13 cellular contexts compared by ENCODE assay signal in genomic region chr2:231425811-231426703, GRCh38. TPM values are rescaled to one million over a fixed set of nuclear protein-coding genes. Genes with fewer than 3 reads are reported as not detected.
DNase-seq lines count a peak whose midpoint lies in the region; ATAC-seq and TF ChIP-seq lines count a peak whose summit lies in the region.
"Had no signal": no experiment of that assay in that cellular context is flagged by ENCODE, and none has a peak within 500 bp of the region (broad histone marks: within the 10 kb centered on the region; RNA-seq: fewer than 3 reads in every experiment).

No MANE protein-coding gene starts in this region.

- WGBS in mammary epithelial cell (ENCODE audit: low coverage, missing lambda C conversion rate) = 85% methylated on average over 19 of the region's 21 CpGs

- H3K36me3 Mint-ChIP-seq in GM23338 (ENCODE audit: low read depth) (no peaks in the 10 kb centered on the region; the same call in 2 of the 3 replicates), osteocyte (ENCODE audit: unreplicated experiment) (no peaks in the 10 kb centered on the region)

- in situ Hi-C loops in mammary epithelial cell (cut with MboI; ENCODE audit: low sequenced_read_pairs in 2 of 2) = no loop called here

- H3K79me2 ChIP-seq in GM23338 (replicated peaks; ENCODE audit: insufficient read depth) = no peaks in the 10 kb centered on the region
- no peaks in the 10 kb centered on the region for H3K79me2 ChIP-seq in mammary epithelial cell (ENCODE audit: insufficient read depth, low read length)

- BruUV-seq in mammary epithelial cell (replicated peaks; lab: Mats Ljungman, UMichigan) = no TSS peak

- H3K4me1 Mint-ChIP-seq in GM23338 (peaks cover 21% of the 10 kb centered on the region), osteocyte (ENCODE audit: unreplicated experiment) (no peaks in the 10 kb centered on the region)

- H4K20me1 ChIP-seq in GM23338 (replicated peaks; ENCODE audit: insufficient read depth) (no peaks in the 10 kb centered on the region), mammary epithelial cell (ENCODE audit: insufficient read depth, low read length) (no peaks in the 10 kb centered on the region)

- 0 out of 2 replicates have a peak, but pooled peaks cover 6% of the 10 kb centered on the region for H3F3A ChIP-seq in GM23338 (replicated peaks; ENCODE audit: low read depth)

- CTCF ChIA-PET in mammary epithelial cell (lab: Charles Lee; ENCODE audit: low non-redundant PET) = interaction anchor here (0.6 kb wide), 1 partner anchor 51 kb away, joined by 5 read pairs; no protein-coding TSS in a partner anchor

- H3K36me3 ChIP-seq in GM23338 (ENCODE audit: insufficient read depth) (no peaks in the 10 kb centered on the region), mammary epithelial cell (ENCODE audit: insufficient read depth, low read length) (no peaks in the 10 kb centered on the region)
- H3K36me3 ChIP-seq: gastroesophageal sphincter had no signal

- peaks cover 10% of the 10 kb centered on the region; the same call in 1 of the 2 replicates for H3K9me2 ChIP-seq in GM23338 (ENCODE audit: insufficient read depth)

- dilution Hi-C loops in mammary epithelial cell (cut with HindIII; ENCODE audit: low sequenced_read_pairs) = loop anchor here (5.0 kb wide), 2 partner anchors 104 to 319 kb away; no protein-coding TSS in a partner anchor

- H3K4me2 ChIP-seq in GM23338 (no peak overlapping the region), mammary epithelial cell (ENCODE audit: insufficient read depth, low read depth, low read length) (no peak overlapping the region)

- peaks cover 18% of the 10 kb centered on the region for H3K27me3 Mint-ChIP-seq in GM23338 (ENCODE audit: insufficient read depth, low read depth, poor library complexity)
- H3K27me3 Mint-ChIP-seq in osteocyte (ENCODE audit: unreplicated experiment) = no peaks in the 10 kb centered on the region

- no peak overlapping the region for H2AFZ ChIP-seq in GM23338
- H2AFZ ChIP-seq in mammary epithelial cell (ENCODE audit: low read depth, low read length) = no peak overlapping the region

- H3K9me3 Mint-ChIP-seq in GM23338 = peaks cover 1% of the 10 kb centered on the region; the same call in 1 of the 3 replicates
- H3K9me3 Mint-ChIP-seq in osteocyte (ENCODE audit: unreplicated experiment) = peaks cover 2% of the 10 kb centered on the region

- H3K9ac ChIP-seq in mammary epithelial cell (ENCODE audit: insufficient read depth, low read length) = no peak overlapping the region

- H3K4me3 ChIP-seq in GM23338 (no peak overlapping the region), mammary epithelial cell (replicated peaks in 1 of 3; ENCODE audit: insufficient read depth in 1 of 3, low read depth in 2 of 3, low read length in 3 of 3) (no peak overlapping the region)
- H3K4me3 ChIP-seq: gastroesophageal sphincter had no signal

- TF ChIP-seq CTCF in GM23338 (conservative IDR thresholded peaks at IDR 0.05; ENCODE audit: low read depth in 2 of 2) = no peak
- no peak for TF ChIP-seq CTCF in mammary epithelial cell (conservative IDR thresholded peaks at IDR 0.05 in 1 of 2, IDR thresholded peaks at IDR 0.05 in 1 of 2; ENCODE audit: extremely low read depth in 1 of 2, insufficient read depth in 1 of 2, low read depth in 1 of 2, low read length in 2 of 2)
- TF ChIP-seq CTCF in osteocyte (IDR thresholded peaks at IDR 0.05) = no peak

- H3K27ac Mint-ChIP-seq in GM23338 (no peak overlapping the region), osteocyte (ENCODE audit: unreplicated experiment) (no peak overlapping the region)

- H3K27me3 ChIP-seq in GM23338 (ENCODE audit: insufficient read depth) = no peaks in the 10 kb centered on the region
- H3K27me3 ChIP-seq in mammary epithelial cell (ENCODE audit: insufficient read depth, low read length) = no peaks in the 10 kb centered on the region
- H3K27me3 ChIP-seq: gastroesophageal sphincter had no signal

- H3K4me1 ChIP-seq in GM23338 (ENCODE audit: insufficient read depth) = no peaks in the 10 kb centered on the region
- H3K4me1 ChIP-seq in mammary epithelial cell (ENCODE audit: insufficient read depth, low read length) = no peaks in the 10 kb centered on the region
- H3K4me1 ChIP-seq: gastroesophageal sphincter had no signal

- peaks cover 3% of the 10 kb centered on the region for H3K9me3 ChIP-seq in mammary epithelial cell (replicated peaks; ENCODE audit: insufficient read depth, low read length)
- H3K9me3 ChIP-seq: gastroesophageal sphincter had no signal

- intact Hi-C loops in mammary epithelial cell (cut with micrococcal nuclease) = no loop called here

- peak; percentile 25 for DNase-seq in GM23338 (ENCODE audit: low spot score)
- peak in 4 of 5 donors; percentile 26 to 66 (median 49) for DNase-seq in T-helper 1 cell
- DNase-seq in mammary epithelial cell = peak; percentile 58
- peak; percentile 36 for DNase-seq in stimulated activated CD4-positive, alpha-beta T cell treated with anti-CD3 and anti-CD28 coated beads, Interleukin-15, amount 100 ng/mL, for 24 hours
- DNase-seq in NCI-H1436 (lab: John Stamatoyannopoulos, UW) = no peak
- no peak for DNase-seq in osteocyte (ENCODE audit: extremely low spot score, unreplicated experiment)
- DNase-seq: DMS79 treated with DMSO at 0.1 percent for 48 hours, KG1, NCI-H82 had no signal

- ATAC-seq in GM23338 (peak; percentile 71), HG02884 (IDR thresholded peaks at IDR 0.05; ENCODE audit: unreplicated experiment) (no peak), HG02981 (IDR thresholded peaks at IDR 0.05; ENCODE audit: unreplicated experiment) (no peak)
- ATAC-seq: gastroesophageal sphincter had no signal

- H3K4me3 Mint-ChIP-seq in GM23338 = no peak overlapping the region
- no peak overlapping the region for H3K4me3 Mint-ChIP-seq in osteocyte (ENCODE audit: unreplicated experiment)

- H3K27ac ChIP-seq in GM23338 (ENCODE audit: low read depth) (no peak overlapping the region), mammary epithelial cell (ENCODE audit: insufficient read depth, low read depth, low read length) (no peak overlapping the region)
- H3K27ac ChIP-seq: gastroesophageal sphincter, VCaP had no signal

TF ChIP-seq in GM23338, 12 proteins besides CTCF, POLR2A, EP300 and RAD21:
- TF ChIP-seq ETS1 (IDR thresholded peaks at IDR 0.05) = no peak
- no peak for TF ChIP-seq JUNB (IDR thresholded peaks at IDR 0.05; ENCODE audit: unreplicated experiment)
- TF ChIP-seq EZH2 (IDR thresholded peaks at IDR 0.05; ENCODE audit: low read depth, unreplicated experiment) = no peak
- no peak for TF ChIP-seq ZNF114 (CRISPR knock-in tag; IDR thresholded peaks at IDR 0.05)
- no peak for TF ChIP-seq STAT1 (IDR thresholded peaks at IDR 0.05; ENCODE audit: unreplicated experiment)
- TF ChIP-seq ZNF331 (CRISPR knock-in tag; IDR thresholded peaks at IDR 0.05; ENCODE audit: low read depth) = no peak

RNA-seq across cellular contexts. Expression of gene B3GNT7, which starts 30.5 kb away (rescaled TPM):
- 78.1 and 89.4 TPM in 2 replicates for total RNA-seq in GM23338 (2014; rRNA removed; shearing (Covaris generic))
- 44.2 and 47.1 TPM in 2 replicates for polyA plus RNA-seq in GM23338 (2016; fragmentation: Nextera tagmentation; extraction: Ambion mirVana)
- total RNA-seq in mammary epithelial cell = 1 to 10 TPM in 1 of 2 donors, under 1 TPM in 1; 0.61 to 7.3 TPM
- polyA plus RNA-seq in mammary epithelial cell = 0.19 TPM
- not detected for polyA minus RNA-seq in mammary epithelial cell
- total RNA-seq in osteocyte = 1.1 and 1.5 TPM in 2 replicates

RNA-seq across cellular contexts. Expression of gene NCL, which starts 38.2 kb away (rescaled TPM):
- 439 and 678 TPM in 2 replicates for total RNA-seq in GM23338 (2014; rRNA removed; shearing (Covaris generic))
- polyA plus RNA-seq in GM23338 (2016; fragmentation: Nextera tagmentation; extraction: Ambion mirVana) = 2,192 and 2,269 TPM in 2 replicates
- 100 to 1,000 TPM in 1 of 2 donors, 10 to 100 TPM in 1; 98.0 to 671 TPM for total RNA-seq in mammary epithelial cell
- 103 TPM for polyA plus RNA-seq in mammary epithelial cell
- 163 TPM for polyA minus RNA-seq in mammary epithelial cell
- total RNA-seq in osteocyte = 407 and 421 TPM in 2 replicates

Comparison
In these comparisons a context has a peak if more than half of its experiments do, and no peak if none do; other contexts are left out.
1. DNase-seq: peak in GM23338 (single experiment), T-helper 1 cell (4 of 5), mammary epithelial cell (single experiment) and stimulated activated CD4-positive, alpha-beta T cell treated with anti-CD3 and anti-CD28 coated beads, Interleukin-15, amount 100 ng/mL, for 24 hours (single experiment); none in NCI-H1436 (single experiment) and osteocyte (single experiment).